In genomic region chr6:99016355-99016754, GRCh38 we compare ENCODE assay signal across 12 cellular contexts.
DNase-seq lines count a peak whose midpoint lies in the region; ATAC-seq lines count a peak whose summit lies in the region.
"Had no signal": no experiment of that assay in that cellular context is flagged by ENCODE, and none has a peak within 500 bp of the region (broad histone marks: within the 10 kb centered on the region; RNA-seq: fewer than 3 reads in every experiment).

No MANE protein-coding gene starts in this region.

- CTCF ChIA-PET in activated naive CD4-positive, alpha-beta T cell treated with anti-CD3 and anti-CD28 coated beads for 36 hours (lab: Charles Lee), result no interaction called here

- peak; percentile 71 for ATAC-seq in HG02610 (IDR thresholded peaks at IDR 0.05; ENCODE audit: unreplicated experiment)
- no peak for ATAC-seq in HG03442 (IDR thresholded peaks at IDR 0.05; ENCODE audit: unreplicated experiment)

- no peaks in the 10 kb centered on the region for H3K27me3 Mint-ChIP-seq in activated naive CD4-positive, alpha-beta T cell treated with anti-CD3 and anti-CD28 coated beads for 36 hours (ENCODE audit: low read depth)

- intact Hi-C loops in activated naive CD4-positive, alpha-beta T cell treated with anti-CD3 and anti-CD28 coated beads for 36 hours (cut with micrococcal nuclease), result no loop called here

- DNase-seq in ELR (ENCODE audit: low read depth), result peak; percentile 76
- peak; percentile 10 to 36 for DNase-seq in NOMO-1 (lab: John Stamatoyannopoulos, UW; ENCODE audit: unreplicated experiment in 2 of 2)
- peak; percentile 70 for DNase-seq in fibroblast of peridontal ligament (ENCODE audit: extremely low read depth)
- no peak for DNase-seq in COR-L47 (lab: John Stamatoyannopoulos, UW)
- DNase-seq in NCI-H187 treated with DMSO at 0.1 percent for 48 hours (lab: John Stamatoyannopoulos, UW), result no peak
- DNase-seq in activated naive CD4-positive, alpha-beta T cell treated with anti-CD3 and anti-CD28 coated beads for 36 hours, result no peak
- DNase-seq: endodermal cell, kidney, NCI-H2171, posterior cingulate gyrus had no signal

- no peaks in the 10 kb centered on the region for H3K4me1 Mint-ChIP-seq in activated naive CD4-positive, alpha-beta T cell treated with anti-CD3 and anti-CD28 coated beads for 36 hours (ENCODE audit: low read depth)
- H3K4me1 Mint-ChIP-seq: endodermal cell had no signal

- no peak overlapping the region for H3K4me3 Mint-ChIP-seq in activated naive CD4-positive, alpha-beta T cell treated with anti-CD3 and anti-CD28 coated beads for 36 hours
- H3K4me3 Mint-ChIP-seq: endodermal cell had no signal

- no peaks in the 10 kb centered on the region for H3K36me3 Mint-ChIP-seq in activated naive CD4-positive, alpha-beta T cell treated with anti-CD3 and anti-CD28 coated beads for 36 hours (ENCODE audit: low read depth)

- H3K27ac Mint-ChIP-seq in activated naive CD4-positive, alpha-beta T cell treated with anti-CD3 and anti-CD28 coated beads for 36 hours, result no peak overlapping the region
- H3K27ac Mint-ChIP-seq: endodermal cell had no signal

- H3K9me3 Mint-ChIP-seq in activated naive CD4-positive, alpha-beta T cell treated with anti-CD3 and anti-CD28 coated beads for 36 hours, result no peaks in the 10 kb centered on the region
- H3K9me3 Mint-ChIP-seq: endodermal cell had no signal

Comparison
In these comparisons a context has a peak if more than half of its experiments do, and no peak if none do; other contexts are left out.
1. DNase-seq: peak in ELR (single experiment), NOMO-1 (2 of 2) and fibroblast of peridontal ligament (single experiment); none in COR-L47 (single experiment), NCI-H187 treated with DMSO at 0.1 percent for 48 hours (single experiment) and activated naive CD4-positive, alpha-beta T cell treated with anti-CD3 and anti-CD28 coated beads for 36 hours (single experiment).